23 cellular contexts compared by ENCODE assay signal in genomic region chr3:77935418-77935817, GRCh38.
DNase-seq lines count a peak whose midpoint lies in the region; FAIRE-seq and TF ChIP-seq lines count a peak whose summit lies in the region.
"Had no signal": no experiment of that assay in that cellular context is flagged by ENCODE, and none has a peak within 500 bp of the region (broad histone marks: within the 10 kb centered on the region; RNA-seq: fewer than 3 reads in every experiment).

No MANE protein-coding gene starts in this region.

- no peaks in the 10 kb centered on the region for H3K79me2 ChIP-seq in astrocyte (ENCODE audit: insufficient read depth, low read length)

- no peak for TF ChIP-seq CTCF in Calu3 (IDR thresholded peaks at IDR 0.05; ENCODE audit: unreplicated experiment)
- TF ChIP-seq CTCF in astrocyte (IDR thresholded peaks at IDR 0.05; ENCODE audit: insufficient read depth, low read depth, low read length) = no peak

- H3K4me3 Mint-ChIP-seq in Calu3 (ENCODE audit: low read depth, unreplicated experiment) = peak overlapping the region; percentile 11
- H3K4me3 Mint-ChIP-seq in astrocyte (ENCODE audit: unreplicated experiment) = no peak overlapping the region
- H3K4me3 Mint-ChIP-seq: B cell, CD14-positive monocyte, H9, HFFc6 had no signal

- H3K9ac ChIP-seq in astrocyte (ENCODE audit: low read length) = no peak overlapping the region
- H3K9ac ChIP-seq: SK-N-SH had no signal

- H3K4me1 ChIP-seq in astrocyte (ENCODE audit: insufficient read depth, low read length) = no peaks in the 10 kb centered on the region

- peak; percentile 30 for DNase-seq in Calu3
- peak; percentile 6 for DNase-seq in M059J (ENCODE audit: low read depth)
- no peak for DNase-seq in astrocyte (ENCODE audit: low read depth)
- DNase-seq in glomerular visceral epithelial cell (ENCODE audit: extremely low spot score) = peak; percentile 4
- no peak for DNase-seq in activated CD8-positive, alpha-beta memory T cell treated with anti-CD3 and anti-CD28 coated beads for 24 hours
- no peak for DNase-seq in NCI-H2081 treated with DMSO at 0.1 percent for 48 hours (lab: John Stamatoyannopoulos, UW)
- no peak for DNase-seq in NCI-H1092 (lab: John Stamatoyannopoulos, UW)
- DNase-seq in activated gamma-delta T cell (lab: John Stamatoyannopoulos, UW) = no peak
- DNase-seq: DMS79 treated with DMSO at 0.1 percent for 48 hours, H9, HFFc6, NCI-H1105 treated with DMSO at 0.1 percent for 48 hours, NCI-H2029 treated with DMSO at 0.1 percent for 48 hours, NCI-H2171 treated with DMSO at 0.1 percent for 48 hours, NCI-H524 treated with DMSO at 0.1 percent for 48 hours, RPMI8226, SIG-M5, SK-N-SH had no signal

- H2AFZ ChIP-seq in astrocyte (ENCODE audit: low read depth, low read length) = no peak overlapping the region

- H3K27ac Mint-ChIP-seq in Calu3 (ENCODE audit: unreplicated experiment) (peak overlapping the region; percentile 71), astrocyte (ENCODE audit: unreplicated experiment) (peak overlapping the region; percentile 9)
- H3K27ac Mint-ChIP-seq: B cell, CD14-positive monocyte, H9, HFFc6 had no signal

- H4K20me1 ChIP-seq in astrocyte (ENCODE audit: insufficient read depth, low read length) = no peaks in the 10 kb centered on the region

- H3K27me3 Mint-ChIP-seq in Calu3 (ENCODE audit: unreplicated experiment) (no peaks in the 10 kb centered on the region), astrocyte (ENCODE audit: low read depth, unreplicated experiment) (no peaks in the 10 kb centered on the region)
- H3K27me3 Mint-ChIP-seq: B cell had no signal

- no peaks in the 10 kb centered on the region for H3K9me3 ChIP-seq in astrocyte (ENCODE audit: insufficient read depth, low read depth, low read length)
- H3K9me3 ChIP-seq: SK-N-SH had no signal

- BruUV-seq in Calu3 (replicated peaks; lab: Mats Ljungman, UMichigan) = no TSS peak

- FAIRE-seq in astrocyte (lab: Jason Lieb, UNC) = no peak
- FAIRE-seq: GM12878, HepG2, K562 had no signal

- CTCF ChIA-PET in Calu3 (lab: Charles Lee) = no interaction called here

- no peak overlapping the region for H3K27ac ChIP-seq in astrocyte (ENCODE audit: low read depth, low read length)

- no peak overlapping the region for H3K4me3 ChIP-seq in astrocyte (ENCODE audit: insufficient read depth, low read depth, low read length)
- H3K4me3 ChIP-seq: GM12878, K562 had no signal

- H3K4me1 Mint-ChIP-seq in Calu3 (ENCODE audit: low read depth, unreplicated experiment) (peaks cover 23% of the 10 kb centered on the region), astrocyte (ENCODE audit: low read depth, unreplicated experiment) (peaks cover 3% of the 10 kb centered on the region)
- H3K4me1 Mint-ChIP-seq: B cell, CD14-positive monocyte had no signal

- H3K36me3 Mint-ChIP-seq in Calu3 (ENCODE audit: insufficient read depth, unreplicated experiment) = no peaks in the 10 kb centered on the region
- no peaks in the 10 kb centered on the region for H3K36me3 Mint-ChIP-seq in astrocyte (ENCODE audit: low read depth, unreplicated experiment)
- H3K36me3 Mint-ChIP-seq: CD14-positive monocyte had no signal

- H3K9me3 Mint-ChIP-seq in Calu3 (ENCODE audit: low read depth, unreplicated experiment) (peaks cover 8% of the 10 kb centered on the region), astrocyte (ENCODE audit: unreplicated experiment) (no peaks in the 10 kb centered on the region)
- H3K9me3 Mint-ChIP-seq: H9, HFFc6 had no signal

- H3K4me2 ChIP-seq in astrocyte (ENCODE audit: low read length) = no peak overlapping the region
- H3K4me2 ChIP-seq: SK-N-SH had no signal

- H3K36me3 ChIP-seq in astrocyte (ENCODE audit: insufficient read depth, low read length) = no peaks in the 10 kb centered on the region

- intact Hi-C loops in Calu3 (cut with micrococcal nuclease; ENCODE audit: unreplicated experiment) = no loop called here

- no peaks in the 10 kb centered on the region for H3K27me3 ChIP-seq in astrocyte (ENCODE audit: insufficient read depth, low read length)

Comparison
In these comparisons a context has a peak if more than half of its experiments do, and no peak if none do; other contexts are left out.
1. DNase-seq: peak in Calu3 (single experiment), M059J (single experiment) and glomerular visceral epithelial cell (single experiment); none in astrocyte (single experiment), activated CD8-positive, alpha-beta memory T cell treated with anti-CD3 and anti-CD28 coated beads for 24 hours (single experiment), NCI-H2081 treated with DMSO at 0.1 percent for 48 hours (single experiment), NCI-H1092 (single experiment) and activated gamma-delta T cell (single experiment).